9 cellular contexts compared by ENCODE assay signal in genomic region chr7:111083423-111083822, GRCh38. TPM values are rescaled to one million over a fixed set of nuclear protein-coding genes. Genes with fewer than 3 reads are reported as not detected.
DNase-seq lines count a peak whose midpoint lies in the region; ATAC-seq and TF ChIP-seq lines count a peak whose summit lies in the region.
"Had no signal": no experiment of that assay in that cellular context is flagged by ENCODE, and none has a peak within 500 bp of the region (broad histone marks: within the 10 kb centered on the region; RNA-seq: fewer than 3 reads in every experiment).

No MANE protein-coding gene starts in this region.

- H3K9me2 ChIP-seq in hepatocyte (replicated peaks; ENCODE audit: insufficient read depth), result no peaks in the 10 kb centered on the region

- POLR2A ChIA-PET in activated CD4-positive, alpha-beta T cell treated with anti-CD3 and anti-CD28 coated beads, Interleukin-2, amount 10 ng/mL, durations not matched to agents 7 days and 5 days (lab: Charles Lee), result interaction anchor here (0.6 to 1.3 kb wide), 3 partner anchors 9 to 71 kb away, joined by 3 to 8 read pairs (median 4); no protein-coding TSS in a partner anchor

- intact Hi-C loops in uterus (cut with DNase I; ENCODE audit: low total_unique reads), result no loop called here
- intact Hi-C loops in colonic mucosa (cut with DNase I), result no loop called here

- 65% methylated on average over 5 of the region's 5 CpGs for WGBS in hepatocyte (ENCODE audit: low lambda C conversion rate, missing lambda C conversion rate)

- H3K4me3 Mint-ChIP-seq in activated CD4-positive, alpha-beta T cell treated with anti-CD3 and anti-CD28 coated beads, Interleukin-2, amount 10 ng/mL, durations not matched to agents 7 days and 5 days, result peak overlapping the region; percentile 64

- CTCF ChIA-PET in activated CD4-positive, alpha-beta T cell treated with anti-CD3 and anti-CD28 coated beads, Interleukin-2, amount 10 ng/mL, durations not matched to agents 7 days and 5 days (lab: Charles Lee), result interaction anchor here (0.6 to 1.7 kb wide), 6 partner anchors 9 to 113 kb away, joined by 3 to 8 read pairs (median 4); no protein-coding TSS in a partner anchor

- H3K79me2 ChIP-seq in hepatocyte, result no peaks in the 10 kb centered on the region

- H3K36me3 Mint-ChIP-seq in activated CD4-positive, alpha-beta T cell treated with anti-CD3 and anti-CD28 coated beads, Interleukin-2, amount 10 ng/mL, durations not matched to agents 7 days and 5 days (ENCODE audit: low read depth), result peaks cover 37% of the 10 kb centered on the region

- H3K9ac ChIP-seq in BLaER1 (no peak overlapping the region), colonic mucosa (ENCODE audit: low read depth in 2 of 2, low read length in 2 of 2) (no peak overlapping the region)

- peaks cover 33% of the 10 kb centered on the region for H3K4me1 ChIP-seq in BLaER1
- no peaks in the 10 kb centered on the region for H3K4me1 ChIP-seq in uterus
- no peaks in the 10 kb centered on the region for H3K4me1 ChIP-seq in colonic mucosa
- no peaks in the 10 kb centered on the region for H3K4me1 ChIP-seq in hepatocyte (ENCODE audit: insufficient read depth)

- no peaks in the 10 kb centered on the region for H3K9me3 ChIP-seq in BLaER1
- no peaks in the 10 kb centered on the region for H3K9me3 ChIP-seq in uterus
- H3K9me3 ChIP-seq in colonic mucosa, result no peaks in the 10 kb centered on the region
- no peaks in the 10 kb centered on the region for H3K9me3 ChIP-seq in hepatocyte (ENCODE audit: low read depth)

- TF ChIP-seq CTCF in uterus (IDR thresholded peaks at IDR 0.05), result no peak
- TF ChIP-seq CTCF in colonic mucosa (IDR thresholded peaks at IDR 0.05), result no peak
- no peak for TF ChIP-seq CTCF in hepatocyte (IDR thresholded peaks at IDR 0.05; ENCODE audit: poor library complexity)

- H2AFZ ChIP-seq in hepatocyte, result no peak overlapping the region

- H3K27me3 ChIP-seq in BLaER1, result no peaks in the 10 kb centered on the region
- H3K27me3 ChIP-seq in uterus, result no peaks in the 10 kb centered on the region
- no peaks in the 10 kb centered on the region for H3K27me3 ChIP-seq in colonic mucosa
- no peaks in the 10 kb centered on the region for H3K27me3 ChIP-seq in hepatocyte

- no peak for TF ChIP-seq POLR2A in uterus (IDR thresholded peaks at IDR 0.05)

- H3K27ac ChIP-seq in BLaER1 (0 out of 2 replicates have a peak overlapping the region, but pooled peaks have one; percentile 4), uterus (no peak overlapping the region), colonic mucosa (no peak overlapping the region), hepatocyte (no peak overlapping the region)
- H3K27ac ChIP-seq: epithelial cell of prostate had no signal

- H3K4me1 Mint-ChIP-seq in activated CD4-positive, alpha-beta T cell treated with anti-CD3 and anti-CD28 coated beads, Interleukin-2, amount 10 ng/mL, durations not matched to agents 7 days and 5 days, result peaks cover 80% of the 10 kb centered on the region

- H3K4me2 ChIP-seq in BLaER1, result peak overlapping the region; percentile 60
- H3K4me2 ChIP-seq in hepatocyte, result no peak overlapping the region

- no peaks in the 10 kb centered on the region for H4K20me1 ChIP-seq in BLaER1
- no peaks in the 10 kb centered on the region for H4K20me1 ChIP-seq in hepatocyte (ENCODE audit: insufficient read depth, poor library complexity, severe bottlenecking)

- no peaks in the 10 kb centered on the region for H3K27me3 Mint-ChIP-seq in activated CD4-positive, alpha-beta T cell treated with anti-CD3 and anti-CD28 coated beads, Interleukin-2, amount 10 ng/mL, durations not matched to agents 7 days and 5 days

- H3K9me3 Mint-ChIP-seq in activated CD4-positive, alpha-beta T cell treated with anti-CD3 and anti-CD28 coated beads, Interleukin-2, amount 10 ng/mL, durations not matched to agents 7 days and 5 days, result peaks cover 19% of the 10 kb centered on the region

- H3K4me3 ChIP-seq in BLaER1 (no peak overlapping the region), uterus (no peak overlapping the region), colonic mucosa (no peak overlapping the region), hepatocyte (no peak overlapping the region)

- no peaks in the 10 kb centered on the region for H3K36me3 ChIP-seq in BLaER1
- no peaks in the 10 kb centered on the region for H3K36me3 ChIP-seq in uterus
- H3K36me3 ChIP-seq in colonic mucosa, result no peaks in the 10 kb centered on the region
- no peaks in the 10 kb centered on the region for H3K36me3 ChIP-seq in hepatocyte (replicated peaks; ENCODE audit: insufficient read depth, low read depth)

- H3K27ac Mint-ChIP-seq in activated CD4-positive, alpha-beta T cell treated with anti-CD3 and anti-CD28 coated beads, Interleukin-2, amount 10 ng/mL, durations not matched to agents 7 days and 5 days, result peak overlapping the region; percentile 91

- peak; percentile 97 for ATAC-seq in GM19372 (IDR thresholded peaks at IDR 0.05; ENCODE audit: low read depth, unreplicated experiment)
- ATAC-seq in HG03378 (IDR thresholded peaks at IDR 0.05; ENCODE audit: unreplicated experiment), result peak; percentile 98

- peak; percentile 87 for DNase-seq in activated CD4-positive, alpha-beta T cell treated with anti-CD3 and anti-CD28 coated beads, Interleukin-2, amount 10 ng/mL, durations not matched to agents 7 days and 5 days
- peak; percentile 36 for DNase-seq in kidney tubule cell (ENCODE audit: low spot score)
- DNase-seq in uterus, result no peak
- no peak for DNase-seq in colonic mucosa
- no peak for DNase-seq in hepatocyte (ENCODE audit: low spot score)

RNA-seq across cellular contexts. Expression of gene LRRN3, which starts 7.5 kb away (rescaled TPM):
- total RNA-seq in activated CD4-positive, alpha-beta T cell treated with anti-CD3 and anti-CD28 coated beads, Interleukin-2, amount 10 ng/mL, durations not matched to agents 7 days and 5 days, result 100 to 1,000 TPM; 211 to 262 TPM
- total RNA-seq in uterus (10 to 100 TPM in 1 of 4 donors, under 1 TPM in 1, not detected in 2; 0.12 to 18.5 TPM), colonic mucosa (under 1 TPM; 0.35 to 0.42 TPM), hepatocyte (6.8 and 8.1 TPM in 2 replicates)
- 3.4 and 3.7 TPM in 2 replicates for polyA plus RNA-seq in hepatocyte

Comparison
In these comparisons a context has a peak if more than half of its experiments do, and no peak if none do; other contexts are left out.
1. DNase-seq: peak in activated CD4-positive, alpha-beta T cell treated with anti-CD3 and anti-CD28 coated beads, Interleukin-2, amount 10 ng/mL, durations not matched to agents 7 days and 5 days (single experiment) and kidney tubule cell (single experiment); none in uterus (0 of 2), colonic mucosa (single experiment) and hepatocyte (single experiment).
2. RNA of gene LRRN3, which starts 7.5 kb away (total RNA-seq): 211 to 262 TPM in activated CD4-positive, alpha-beta T cell treated with anti-CD3 and anti-CD28 coated beads, Interleukin-2, amount 10 ng/mL, durations not matched to agents 7 days and 5 days; 6.8 to 8.1 TPM in hepatocyte, 0.35 to 0.42 TPM in colonic mucosa and 0.12 to 18.5 TPM in uterus; every median in the first group is over 10 times any median in the second.